13 cellular contexts compared by ENCODE assay signal in the genomic region with DNA sequence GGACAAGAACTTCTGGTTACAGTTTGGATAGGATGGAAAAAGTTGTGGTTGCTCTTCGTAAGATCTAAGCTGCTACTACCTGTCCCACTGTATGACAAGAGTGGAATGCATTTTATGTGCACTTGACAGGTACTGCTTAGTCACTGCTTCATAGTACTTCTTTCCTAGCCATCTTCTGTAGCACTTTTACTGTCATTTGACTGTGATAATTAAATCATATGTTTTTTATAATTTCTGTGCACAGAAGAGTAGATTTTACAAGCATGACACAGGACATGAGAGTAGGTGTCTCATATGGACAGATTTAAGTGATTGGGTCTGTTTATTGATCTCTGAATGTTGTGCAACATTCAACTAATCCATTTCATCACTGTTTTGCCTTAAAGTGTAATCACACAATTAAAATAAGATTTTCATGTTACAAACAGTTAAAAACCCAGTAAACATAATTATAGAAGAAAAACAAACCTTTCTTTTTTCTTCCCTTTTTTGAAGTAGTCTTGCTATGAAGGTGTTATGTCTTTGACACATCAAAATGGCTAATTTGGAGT. TPM values are rescaled to one million over a fixed set of nuclear protein-coding genes. Genes with fewer than 3 reads are reported as not detected.
DNase-seq lines count a peak whose midpoint lies in the region; ATAC-seq and TF ChIP-seq lines count a peak whose summit lies in the region.
"Had no signal": no experiment of that assay in that cellular context is flagged by ENCODE, and none has a peak within 500 bp of the region (broad histone marks: within the 10 kb centered on the region; RNA-seq: fewer than 3 reads in every experiment).

No MANE protein-coding gene starts in this region.

- TF ChIP-seq CTCF in fibroblast of the aortic adventitia (IDR thresholded peaks at IDR 0.05; ENCODE audit: insufficient read depth, low read length), result no peak
- TF ChIP-seq CTCF in progenitor cell of endocrine pancreas (IDR thresholded peaks at IDR 0.05; ENCODE audit: unreplicated experiment), result no peak

- POLR2A ChIA-PET in activated CD4-positive, alpha-beta memory T cell treated with anti-CD3 and anti-CD28 coated beads for 36 hours (lab: Charles Lee), result no interaction called here

- no peaks in the 10 kb centered on the region for H3K9me3 ChIP-seq in GM23248 (ENCODE audit: low read depth)

- 95 to 96% methylated on average over 1 of the region's 1 CpG for WGBS in GM23248 (ENCODE audit: low coverage in 1 of 2, low lambda C conversion rate in 2 of 2, missing lambda C conversion rate in 2 of 2), 2 experiments

- no peak overlapping the region for H3K4me3 Mint-ChIP-seq in activated CD4-positive, alpha-beta memory T cell treated with anti-CD3 and anti-CD28 coated beads for 36 hours
- peak overlapping the region; percentile 84 for H3K4me3 Mint-ChIP-seq in progenitor cell of endocrine pancreas (ENCODE audit: low read depth)
- H3K4me3 Mint-ChIP-seq: CD14-positive monocyte had no signal

- H3K36me3 ChIP-seq in GM23248 (ENCODE audit: low read depth), result no peaks in the 10 kb centered on the region
- H3K36me3 ChIP-seq: WERI-Rb-1 had no signal

- H3K9ac ChIP-seq in GM23248, result peak overlapping the region; percentile 89; the same call in 1 of the 2 replicates

- no peaks in the 10 kb centered on the region for H3K36me3 Mint-ChIP-seq in activated CD4-positive, alpha-beta memory T cell treated with anti-CD3 and anti-CD28 coated beads for 36 hours
- H3K36me3 Mint-ChIP-seq in progenitor cell of endocrine pancreas (ENCODE audit: insufficient read depth), result no peaks in the 10 kb centered on the region

- peak overlapping the region; percentile 36 for H3K27ac Mint-ChIP-seq in activated CD4-positive, alpha-beta memory T cell treated with anti-CD3 and anti-CD28 coated beads for 36 hours
- peak overlapping the region; percentile 94 for H3K27ac Mint-ChIP-seq in progenitor cell of endocrine pancreas
- H3K27ac Mint-ChIP-seq: CD14-positive monocyte had no signal

- H3K79me2 ChIP-seq in GM23248 (ENCODE audit: insufficient read depth), result peaks cover 73% of the 10 kb centered on the region

- no peaks in the 10 kb centered on the region for H4K20me1 ChIP-seq in GM23248 (ENCODE audit: insufficient read depth)

- H3K4me1 Mint-ChIP-seq in activated CD4-positive, alpha-beta memory T cell treated with anti-CD3 and anti-CD28 coated beads for 36 hours (ENCODE audit: low read depth), result peaks cover 25% of the 10 kb centered on the region
- H3K4me1 Mint-ChIP-seq in progenitor cell of endocrine pancreas (ENCODE audit: low read depth), result peaks cover 55% of the 10 kb centered on the region

- H3K9me3 Mint-ChIP-seq in activated CD4-positive, alpha-beta memory T cell treated with anti-CD3 and anti-CD28 coated beads for 36 hours, result no peaks in the 10 kb centered on the region
- H3K9me3 Mint-ChIP-seq in progenitor cell of endocrine pancreas (ENCODE audit: low read depth), result no peaks in the 10 kb centered on the region

- CTCF ChIA-PET in activated CD4-positive, alpha-beta memory T cell treated with anti-CD3 and anti-CD28 coated beads for 36 hours (lab: Charles Lee), result interaction anchor here (0.7 to 2.1 kb wide), 2 partner anchors 65 to 172 kb away, joined by 3 to 9 read pairs; no protein-coding TSS in a partner anchor

- H3K4me1 ChIP-seq in GM23248 (ENCODE audit: insufficient read depth), result peaks cover 41% of the 10 kb centered on the region

- peak overlapping the region; percentile 90 for H3K27ac ChIP-seq in GM23248

- H3K27me3 Mint-ChIP-seq in activated CD4-positive, alpha-beta memory T cell treated with anti-CD3 and anti-CD28 coated beads for 36 hours, result peaks cover 4% of the 10 kb centered on the region
- no peaks in the 10 kb centered on the region for H3K27me3 Mint-ChIP-seq in progenitor cell of endocrine pancreas

- no peak overlapping the region for H2AFZ ChIP-seq in GM23248

- peaks cover 50% of the 10 kb centered on the region for H3F3A ChIP-seq in GM23248 (ENCODE audit: insufficient read depth)

- in situ Hi-C loops in GM23248 (cut with MboI), result loop anchor here (10.0 kb wide), 1 partner anchor 315 kb away; no protein-coding TSS in a partner anchor

- H3K4me3 ChIP-seq in GM23248 (peak overlapping the region; percentile 92), fibroblast of the aortic adventitia (ENCODE audit: low read depth, low read length) (peak overlapping the region; percentile 54)

- intact Hi-C loops in activated CD4-positive, alpha-beta memory T cell treated with anti-CD3 and anti-CD28 coated beads for 36 hours (cut with micrococcal nuclease), result loop anchor here (5.0 kb wide), 1 partner anchor 98 kb away; no protein-coding TSS in a partner anchor

- peak overlapping the region; percentile 83 for H3K4me2 ChIP-seq in GM23248 (ENCODE audit: unreplicated experiment)

- no peaks in the 10 kb centered on the region for H3K27me3 ChIP-seq in GM23248 (replicated peaks; ENCODE audit: insufficient read depth)

- H3K9me2 ChIP-seq in GM23248 (ENCODE audit: insufficient read depth), result no peaks in the 10 kb centered on the region

- ATAC-seq in GM18861 (IDR thresholded peaks at IDR 0.05; ENCODE audit: unreplicated experiment), result no peak
- ATAC-seq in GM21825 (IDR thresholded peaks at IDR 0.05; ENCODE audit: unreplicated experiment), result no peak
- ATAC-seq: right cardiac atrium had no signal

- DNase-seq in GM23248, result no peak
- no peak for DNase-seq in activated CD4-positive, alpha-beta memory T cell treated with anti-CD3 and anti-CD28 coated beads for 36 hours
- DNase-seq in fibroblast of the aortic adventitia (ENCODE audit: low read depth), result no peak
- DNase-seq in progenitor cell of endocrine pancreas (ENCODE audit: low spot score, unreplicated experiment), result no peak
- no peak for DNase-seq in GM19238 (ENCODE audit: insufficient read length, low spot score)
- DNase-seq in medulla oblongata (ENCODE audit: extremely low spot score), result no peak
- DNase-seq: GDM1, NCI-H2081, right cardiac atrium, WERI-Rb-1 had no signal

RNA-seq across cellular contexts. Expression of gene SPATS2L, which starts 2.9 kb away (rescaled TPM):
- total RNA-seq in GM23248 (2014; rRNA removed; shearing (Covaris generic)), result 103 and 128 TPM in 2 replicates
- polyA plus RNA-seq in GM23248 (2016; fragmentation: Nextera tagmentation; extraction: Ambion mirVana), result 78.3 and 116 TPM in 2 replicates
- total RNA-seq in activated CD4-positive, alpha-beta memory T cell treated with anti-CD3 and anti-CD28 coated beads for 36 hours, result 10 to 100 TPM; 25.4 to 28.8 TPM
- total RNA-seq in fibroblast of the aortic adventitia (ENCODE audit: low replicate concordance) (40.7 and 117 TPM in 2 replicates), progenitor cell of endocrine pancreas (110 and 121 TPM in 2 replicates)
